In the genomic region with DNA sequence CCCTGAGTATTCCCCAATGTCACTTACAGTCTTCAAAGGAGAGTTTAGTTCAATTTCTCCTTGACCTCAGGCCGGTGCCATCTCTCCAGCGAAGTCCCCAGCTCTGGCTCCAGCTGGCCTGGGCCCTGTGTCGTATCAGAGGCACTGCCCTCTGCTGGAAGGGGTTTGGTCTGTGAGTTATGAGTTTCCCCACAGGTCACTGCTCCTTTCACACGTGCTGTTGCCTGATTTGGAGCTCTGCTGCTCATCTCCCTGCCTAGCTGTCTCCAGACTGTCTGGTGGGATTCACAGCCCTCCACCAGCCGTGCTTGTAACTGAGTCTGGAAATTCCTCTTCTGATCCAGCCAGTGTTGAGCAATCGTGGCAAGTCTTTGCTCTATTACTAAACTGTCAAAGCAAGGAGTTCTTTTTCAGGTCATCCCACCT, we compare ENCODE assay signal across 1 cellular context.
TF ChIP-seq lines count a peak whose summit lies in the region.

A gene (minus strand): TSS at position 105 of the 426 bp plus-strand sequence. CDS start 2,179 bp downstream, outside the sequence.

TF ChIP-seq in GM23338, 12 proteins besides CTCF, POLR2A, EP300 and RAD21 (continued from another document):
- TF ChIP-seq, protein P1, sequence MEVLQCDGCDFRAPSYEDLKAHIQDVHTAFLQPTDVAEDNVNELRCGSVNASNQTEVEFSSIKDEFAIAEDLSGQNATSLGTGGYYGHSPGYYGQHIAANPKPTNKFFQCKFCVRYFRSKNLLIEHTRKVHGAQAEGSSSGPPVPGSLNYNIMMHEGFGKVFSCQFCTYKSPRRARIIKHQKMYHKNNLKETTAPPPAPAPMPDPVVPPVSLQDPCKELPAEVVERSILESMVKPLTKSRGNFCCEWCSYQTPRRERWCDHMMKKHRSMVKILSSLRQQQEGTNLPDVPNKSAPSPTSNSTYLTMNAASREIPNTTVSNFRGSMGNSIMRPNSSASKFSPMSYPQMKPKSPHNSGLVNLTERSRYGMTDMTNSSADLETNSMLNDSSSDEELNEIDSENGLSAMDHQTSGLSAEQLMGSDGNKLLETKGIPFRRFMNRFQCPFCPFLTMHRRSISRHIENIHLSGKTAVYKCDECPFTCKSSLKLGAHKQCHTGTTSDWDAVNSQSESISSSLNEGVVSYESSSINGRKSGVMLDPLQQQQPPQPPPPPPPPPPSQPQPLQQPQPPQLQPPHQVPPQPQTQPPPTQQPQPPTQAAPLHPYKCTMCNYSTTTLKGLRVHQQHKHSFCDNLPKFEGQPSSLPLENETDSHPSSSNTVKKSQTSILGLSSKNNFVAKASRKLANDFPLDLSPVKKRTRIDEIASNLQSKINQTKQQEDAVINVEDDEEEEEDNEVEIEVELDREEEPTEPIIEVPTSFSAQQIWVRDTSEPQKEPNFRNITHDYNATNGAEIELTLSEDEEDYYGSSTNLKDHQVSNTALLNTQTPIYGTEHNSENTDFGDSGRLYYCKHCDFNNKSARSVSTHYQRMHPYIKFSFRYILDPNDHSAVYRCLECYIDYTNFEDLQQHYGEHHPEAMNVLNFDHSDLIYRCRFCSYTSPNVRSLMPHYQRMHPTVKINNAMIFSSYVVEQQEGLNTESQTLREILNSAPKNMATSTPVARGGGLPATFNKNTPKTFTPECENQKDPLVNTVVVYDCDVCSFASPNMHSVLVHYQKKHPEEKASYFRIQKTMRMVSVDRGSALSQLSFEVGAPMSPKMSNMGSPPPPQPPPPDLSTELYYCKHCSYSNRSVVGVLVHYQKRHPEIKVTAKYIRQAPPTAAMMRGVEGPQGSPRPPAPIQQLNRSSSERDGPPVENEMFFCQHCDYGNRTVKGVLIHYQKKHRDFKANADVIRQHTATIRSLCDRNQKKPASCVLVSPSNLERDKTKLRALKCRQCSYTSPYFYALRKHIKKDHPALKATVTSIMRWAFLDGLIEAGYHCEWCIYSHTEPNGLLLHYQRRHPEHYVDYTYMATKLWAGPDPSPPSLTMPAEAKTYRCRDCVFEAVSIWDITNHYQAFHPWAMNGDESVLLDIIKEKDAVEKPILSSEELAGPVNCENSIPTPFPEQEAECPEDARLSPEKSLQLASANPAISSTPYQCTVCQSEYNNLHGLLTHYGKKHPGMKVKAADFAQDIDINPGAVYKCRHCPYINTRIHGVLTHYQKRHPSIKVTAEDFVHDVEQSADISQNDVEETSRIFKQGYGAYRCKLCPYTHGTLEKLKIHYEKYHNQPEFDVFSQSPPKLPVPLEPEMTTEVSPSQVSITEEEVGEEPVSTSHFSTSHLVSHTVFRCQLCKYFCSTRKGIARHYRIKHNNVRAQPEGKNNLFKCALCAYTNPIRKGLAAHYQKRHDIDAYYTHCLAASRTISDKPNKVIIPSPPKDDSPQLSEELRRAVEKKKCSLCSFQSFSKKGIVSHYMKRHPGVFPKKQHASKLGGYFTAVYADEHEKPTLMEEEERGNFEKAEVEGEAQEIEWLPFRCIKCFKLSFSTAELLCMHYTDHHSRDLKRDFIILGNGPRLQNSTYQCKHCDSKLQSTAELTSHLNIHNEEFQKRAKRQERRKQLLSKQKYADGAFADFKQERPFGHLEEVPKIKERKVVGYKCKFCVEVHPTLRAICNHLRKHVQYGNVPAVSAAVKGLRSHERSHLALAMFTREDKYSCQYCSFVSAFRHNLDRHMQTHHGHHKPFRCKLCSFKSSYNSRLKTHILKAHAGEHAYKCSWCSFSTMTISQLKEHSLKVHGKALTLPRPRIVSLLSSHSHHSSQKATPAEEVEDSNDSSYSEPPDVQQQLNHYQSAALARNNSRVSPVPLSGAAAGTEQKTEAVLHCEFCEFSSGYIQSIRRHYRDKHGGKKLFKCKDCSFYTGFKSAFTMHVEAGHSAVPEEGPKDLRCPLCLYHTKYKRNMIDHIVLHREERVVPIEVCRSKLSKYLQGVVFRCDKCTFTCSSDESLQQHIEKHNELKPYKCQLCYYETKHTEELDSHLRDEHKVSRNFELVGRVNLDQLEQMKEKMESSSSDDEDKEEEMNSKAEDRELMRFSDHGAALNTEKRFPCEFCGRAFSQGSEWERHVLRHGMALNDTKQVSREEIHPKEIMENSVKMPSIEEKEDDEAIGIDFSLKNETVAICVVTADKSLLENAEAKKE (CRISPR knock-in tag; IDR thresholded peaks at IDR 0.05) = no peak
- TF ChIP-seq CREB1 (CRISPR knock-in tag; IDR thresholded peaks at IDR 0.05; ENCODE audit: low read depth) (0 out of 2 replicates have a peak, but pooled peaks have one; percentile 12), NANOG (IDR thresholded peaks at IDR 0.05; ENCODE audit: borderline replicate concordance) (no peak)
